ENCODE assay signal across 1 cellular context in the genomic region with DNA sequence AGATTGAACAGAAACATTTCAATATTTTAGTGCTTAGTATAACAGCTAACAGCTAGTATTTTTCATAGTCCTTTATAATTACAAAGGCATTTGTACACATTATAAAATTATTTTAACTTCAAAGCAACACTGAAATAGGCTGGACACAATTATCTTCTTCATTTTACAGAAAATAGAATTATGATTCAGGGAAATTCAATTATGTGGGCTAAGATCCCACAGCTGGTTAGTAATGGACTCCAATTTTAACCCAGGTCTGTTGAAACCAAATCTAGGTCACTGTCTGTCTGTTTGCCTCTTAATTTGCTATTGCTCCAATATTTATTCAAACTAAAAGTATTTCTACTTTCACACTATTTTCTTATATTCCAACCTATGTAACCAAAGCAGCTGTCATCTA.
TF ChIP-seq lines count a peak whose summit lies in the region.

No MANE protein-coding gene starts in this region.

TF ChIP-seq in GM23338, 12 proteins besides CTCF, POLR2A, EP300 and RAD21:
- TF ChIP-seq ZNF462 (CRISPR knock-in tag; IDR thresholded peaks at IDR 0.05) (no peak), EZH2phosphoT487 (IDR thresholded peaks at IDR 0.05; ENCODE audit: unreplicated experiment) (no peak), ZNF114 (CRISPR knock-in tag; IDR thresholded peaks at IDR 0.05) (no peak), CREB1 (CRISPR knock-in tag; IDR thresholded peaks at IDR 0.05; ENCODE audit: low read depth) (no peak), REST (IDR thresholded peaks at IDR 0.05; ENCODE audit: unreplicated experiment) (no peak), EZH2 (IDR thresholded peaks at IDR 0.05; ENCODE audit: low read depth, unreplicated experiment) (no peak), POLR2AphosphoS5 (IDR thresholded peaks at IDR 0.05; ENCODE audit: low read depth) (no peak), JUNB (IDR thresholded peaks at IDR 0.05; ENCODE audit: unreplicated experiment) (no peak), STAT1 (IDR thresholded peaks at IDR 0.05; ENCODE audit: unreplicated experiment) (no peak), NANOG (IDR thresholded peaks at IDR 0.05; ENCODE audit: borderline replicate concordance) (no peak), ZNF331 (CRISPR knock-in tag; IDR thresholded peaks at IDR 0.05; ENCODE audit: low read depth) (no peak)
- TF ChIP-seq, protein P1, sequence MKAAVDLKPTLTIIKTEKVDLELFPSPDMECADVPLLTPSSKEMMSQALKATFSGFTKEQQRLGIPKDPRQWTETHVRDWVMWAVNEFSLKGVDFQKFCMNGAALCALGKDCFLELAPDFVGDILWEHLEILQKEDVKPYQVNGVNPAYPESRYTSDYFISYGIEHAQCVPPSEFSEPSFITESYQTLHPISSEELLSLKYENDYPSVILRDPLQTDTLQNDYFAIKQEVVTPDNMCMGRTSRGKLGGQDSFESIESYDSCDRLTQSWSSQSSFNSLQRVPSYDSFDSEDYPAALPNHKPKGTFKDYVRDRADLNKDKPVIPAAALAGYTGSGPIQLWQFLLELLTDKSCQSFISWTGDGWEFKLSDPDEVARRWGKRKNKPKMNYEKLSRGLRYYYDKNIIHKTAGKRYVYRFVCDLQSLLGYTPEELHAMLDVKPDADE (IDR thresholded peaks at IDR 0.05), result no peak
